ENCODE assay signal across 8 cellular contexts in genomic region chr9:133375724-133376654, GRCh38. TPM values are rescaled to one million over a fixed set of nuclear protein-coding genes. Genes with fewer than 3 reads are reported as not detected.
DNase-seq lines count a peak whose midpoint lies in the region; ATAC-seq and TF ChIP-seq lines count a peak whose summit lies in the region.

TSS of gene STKLD1 (plus strand) at chr9:133376366. CDS start at chr9:133376474, 108 bp downstream.
TSS of gene SURF4 (minus strand) at chr9:133376060. CDS start at chr9:133375969, 91 bp downstream.

- POLR2A ChIA-PET in BJ (lab: Charles Lee) = no interaction called here
- POLR2A ChIA-PET in activated CD4-positive, alpha-beta T cell treated with anti-CD3 and anti-CD28 coated beads for 36 hours (lab: Charles Lee) = interaction anchor here (0.8 to 9.9 kb wide), 3 partner anchors 24 to 39 kb away, joined by 3 to 287 read pairs (median 3); partner anchors contain the start of genes MED22, RPL7A, SURF1 and SURF2

- peak within 1 kb of the TSS; percentile 77 for H3K27ac ChIP-seq in layer of hippocampus (ENCODE audit: low read depth, low read length)

- peak; percentile 69 for DNase-seq in BJ (ENCODE audit: low read depth)
- DNase-seq in NCI-H510A treated with DMSO at 0.1 percent for 48 hours (lab: John Stamatoyannopoulos, UW) = peak; percentile 92
- DNase-seq in activated CD4-positive, alpha-beta T cell treated with anti-CD3 and anti-CD28 coated beads for 36 hours = peak; percentile 97
- DNase-seq in chondrocyte (ENCODE audit: low spot score) = peak; percentile 97
- peak; percentile 85 to 95 for DNase-seq in stimulated activated CD4-positive, alpha-beta T cell treated with anti-CD3 and anti-CD28 coated beads, Interleukin-1b, Interleukin-23, amount 100 ng/mL, for 1 hour (ENCODE audit: low read depth in 2 of 2)

- TF ChIP-seq CTCF in BJ (IDR thresholded peaks at IDR 0.05; ENCODE audit: insufficient read depth, low read depth, low read length) (no peak), chondrocyte (IDR thresholded peaks at IDR 0.05) (no peak)

- H3K36me3 ChIP-seq in BJ (ENCODE audit: control insufficient read depth, insufficient read depth, low read length) = peaks cover 10% of the 10 kb centered on the region

- no peaks in the 10 kb centered on the region for H3K9me3 Mint-ChIP-seq in activated CD4-positive, alpha-beta T cell treated with anti-CD3 and anti-CD28 coated beads for 36 hours (ENCODE audit: low read depth)
- no peaks in the 10 kb centered on the region for H3K9me3 Mint-ChIP-seq in chondrocyte (ENCODE audit: low read depth)

- H3K27me3 ChIP-seq in BJ (ENCODE audit: control insufficient read depth, insufficient read depth, low read length) (no peaks in the 10 kb centered on the region), layer of hippocampus (ENCODE audit: control insufficient read depth, insufficient read depth, low read length) (no peaks in the 10 kb centered on the region)

- intact Hi-C loops in activated CD4-positive, alpha-beta T cell treated with anti-CD3 and anti-CD28 coated beads for 36 hours (cut with DNase I, micrococcal nuclease) = loop anchor here (1.0 to 10.0 kb wide), 16 partner anchors 20 to 1021 kb away; partner anchors contain the start of genes REXO4 (in 2 of the 2), AK8 (in 1 of the 2), BRD3 (in 1 of the 2) and BRD3OS (in 1 of the 2)

- peak within 1 kb of the TSS; percentile 99 for H3K27ac Mint-ChIP-seq in activated CD4-positive, alpha-beta T cell treated with anti-CD3 and anti-CD28 coated beads for 36 hours
- peak within 1 kb of the TSS; percentile 97 for H3K27ac Mint-ChIP-seq in chondrocyte (ENCODE audit: unreplicated experiment)

- CTCF ChIA-PET in BJ (lab: Yijun Ruan, JAX) = interaction anchor here (1.6 kb wide), 1 partner anchor 34 kb away, joined by 3 read pairs; no protein-coding TSS in a partner anchor
- CTCF ChIA-PET in activated CD4-positive, alpha-beta T cell treated with anti-CD3 and anti-CD28 coated beads for 36 hours (lab: Charles Lee) = interaction anchor here (1.1 to 2.3 kb wide), 5 partner anchors 27 to 46 kb away, joined by 4 to 10 read pairs (median 5); partner anchors contain the start of gene REXO4

- peak; percentile 93 for ATAC-seq in GM19324 (IDR thresholded peaks at IDR 0.05; ENCODE audit: low FRiP score, unreplicated experiment)
- ATAC-seq in HG03457 (IDR thresholded peaks at IDR 0.05; ENCODE audit: unreplicated experiment) = peak; percentile 77
- ATAC-seq in activated CD4-positive, alpha-beta T cell treated with anti-CD3 and anti-CD28 coated beads for 36 hours = peak; percentile 70

- H3K4me1 Mint-ChIP-seq in activated CD4-positive, alpha-beta T cell treated with anti-CD3 and anti-CD28 coated beads for 36 hours = peaks cover 35% of the 10 kb centered on the region
- H3K4me1 Mint-ChIP-seq in chondrocyte (ENCODE audit: low read depth) = peaks cover 43% of the 10 kb centered on the region

- peak within 1 kb of the TSS; percentile 100 for H3K4me3 Mint-ChIP-seq in activated CD4-positive, alpha-beta T cell treated with anti-CD3 and anti-CD28 coated beads for 36 hours
- H3K4me3 Mint-ChIP-seq in chondrocyte (ENCODE audit: unreplicated experiment) = peak within 1 kb of the TSS; percentile 84

- H3K4me3 ChIP-seq in BJ (ENCODE audit: low read depth, low read length) = peak within 1 kb of the TSS; percentile 79

- H3K36me3 Mint-ChIP-seq in activated CD4-positive, alpha-beta T cell treated with anti-CD3 and anti-CD28 coated beads for 36 hours (ENCODE audit: low read depth) = peaks cover 36% of the 10 kb centered on the region
- H3K36me3 Mint-ChIP-seq in chondrocyte (ENCODE audit: low read depth) = peaks cover 4% of the 10 kb centered on the region

- no peaks in the 10 kb centered on the region for H3K27me3 Mint-ChIP-seq in activated CD4-positive, alpha-beta T cell treated with anti-CD3 and anti-CD28 coated beads for 36 hours
- no peaks in the 10 kb centered on the region for H3K27me3 Mint-ChIP-seq in chondrocyte (ENCODE audit: low read depth)

RNA-seq across cellular contexts. Expression of gene STKLD1, which starts in this region (rescaled TPM):
- 0.70 and 1.2 TPM in 2 replicates for polyA plus RNA-seq in BJ (2011; rRNA removed)
- polyA minus RNA-seq in BJ (2011; rRNA and poly(A)+ RNA removed) = 1.3 TPM in 1 of 2 replicates, not detected in the other
- total RNA-seq in activated CD4-positive, alpha-beta T cell treated with anti-CD3 and anti-CD28 coated beads for 36 hours = under 1 TPM; 0.40 to 0.82 TPM
- total RNA-seq in chondrocyte = 1.2 to 1.9 TPM (median 1.8 TPM) in 3 replicates

RNA-seq across cellular contexts. Expression of gene SURF4, which starts in this region (rescaled TPM):
- polyA plus RNA-seq in BJ (2011; rRNA removed) = 259 and 401 TPM in 2 replicates
- polyA minus RNA-seq in BJ (2011; rRNA and poly(A)+ RNA removed) = 243 and 281 TPM in 2 replicates
- total RNA-seq in activated CD4-positive, alpha-beta T cell treated with anti-CD3 and anti-CD28 coated beads for 36 hours = 100 to 1,000 TPM; 283 to 349 TPM
- 242 to 285 TPM (median 243 TPM) in 3 replicates for total RNA-seq in chondrocyte

Comparison
In these comparisons a context has a peak if more than half of its experiments do, and no peak if none do; other contexts are left out.
1. Peak in every context shown above with its lines: DNase-seq, ATAC-seq, H3K4me3 ChIP-seq and H3K27ac ChIP-seq.